In the genomic region with DNA sequence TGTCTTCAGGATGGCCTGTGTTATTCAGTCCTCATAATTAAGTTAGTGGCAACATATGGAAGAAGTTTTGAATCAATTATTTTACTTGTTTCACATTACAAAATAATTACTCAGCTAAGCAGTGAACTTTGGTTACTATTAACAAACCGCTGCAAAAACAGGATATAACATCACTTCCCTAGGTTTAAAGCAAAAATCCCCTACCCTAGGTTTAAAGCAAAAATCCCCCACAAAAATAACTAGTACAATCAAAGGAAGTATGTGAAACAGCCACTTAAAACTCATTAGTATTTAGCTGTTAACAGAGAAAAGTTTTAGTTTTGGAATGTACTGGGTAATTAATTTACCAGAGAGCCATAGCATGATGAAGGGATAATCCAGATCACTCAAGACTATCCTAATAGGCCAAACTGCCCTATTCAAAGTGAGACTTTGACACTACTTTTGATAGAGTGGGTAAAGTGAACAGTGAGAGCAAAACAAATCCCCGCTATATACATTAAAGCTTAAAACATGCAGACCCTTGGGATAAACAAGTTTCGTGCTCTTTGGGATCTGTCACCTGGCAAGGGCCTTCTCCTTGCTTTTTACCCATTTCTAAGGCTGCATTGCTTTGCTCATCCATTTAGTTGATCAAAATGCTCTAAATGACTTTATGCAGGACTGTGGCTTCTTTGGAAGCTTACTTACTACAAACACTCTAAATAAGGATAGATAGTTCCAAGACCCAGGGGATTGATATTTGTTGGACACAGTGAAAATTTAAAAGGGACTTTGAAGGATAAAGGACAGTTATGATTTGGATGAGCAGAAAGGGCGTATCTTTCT, we compare ENCODE assay signal across 1 cellular context.
TF ChIP-seq lines count a peak whose summit lies in the region.

No MANE protein-coding gene starts in this region.

TF ChIP-seq in WTC11, 78 proteins besides CTCF, POLR2A, EP300 and RAD21 (continued from another document):
- no peak for TF ChIP-seq ZMAT4 (CRISPR knock-in tag; IDR thresholded peaks at IDR 0.05)
- no peak for TF ChIP-seq ZNF317 (CRISPR knock-in tag; IDR thresholded peaks at IDR 0.05; ENCODE audit: borderline replicate concordance, low read depth)
- TF ChIP-seq TEAD4 (CRISPR knock-in tag; IDR thresholded peaks at IDR 0.05): no peak
- no peak for TF ChIP-seq HMGA2 (CRISPR knock-in tag; IDR thresholded peaks at IDR 0.05)
- TF ChIP-seq MXD4 (CRISPR knock-in tag; IDR thresholded peaks at IDR 0.05; ENCODE audit: borderline replicate concordance): no peak
- no peak for TF ChIP-seq TEAD1 (CRISPR knock-in tag; IDR thresholded peaks at IDR 0.05)
- no peak for TF ChIP-seq E2F5 (CRISPR knock-in tag; IDR thresholded peaks at IDR 0.05)
- no peak for TF ChIP-seq JAZF1 (CRISPR knock-in tag; IDR thresholded peaks at IDR 0.05)
- TF ChIP-seq, protein P1, sequence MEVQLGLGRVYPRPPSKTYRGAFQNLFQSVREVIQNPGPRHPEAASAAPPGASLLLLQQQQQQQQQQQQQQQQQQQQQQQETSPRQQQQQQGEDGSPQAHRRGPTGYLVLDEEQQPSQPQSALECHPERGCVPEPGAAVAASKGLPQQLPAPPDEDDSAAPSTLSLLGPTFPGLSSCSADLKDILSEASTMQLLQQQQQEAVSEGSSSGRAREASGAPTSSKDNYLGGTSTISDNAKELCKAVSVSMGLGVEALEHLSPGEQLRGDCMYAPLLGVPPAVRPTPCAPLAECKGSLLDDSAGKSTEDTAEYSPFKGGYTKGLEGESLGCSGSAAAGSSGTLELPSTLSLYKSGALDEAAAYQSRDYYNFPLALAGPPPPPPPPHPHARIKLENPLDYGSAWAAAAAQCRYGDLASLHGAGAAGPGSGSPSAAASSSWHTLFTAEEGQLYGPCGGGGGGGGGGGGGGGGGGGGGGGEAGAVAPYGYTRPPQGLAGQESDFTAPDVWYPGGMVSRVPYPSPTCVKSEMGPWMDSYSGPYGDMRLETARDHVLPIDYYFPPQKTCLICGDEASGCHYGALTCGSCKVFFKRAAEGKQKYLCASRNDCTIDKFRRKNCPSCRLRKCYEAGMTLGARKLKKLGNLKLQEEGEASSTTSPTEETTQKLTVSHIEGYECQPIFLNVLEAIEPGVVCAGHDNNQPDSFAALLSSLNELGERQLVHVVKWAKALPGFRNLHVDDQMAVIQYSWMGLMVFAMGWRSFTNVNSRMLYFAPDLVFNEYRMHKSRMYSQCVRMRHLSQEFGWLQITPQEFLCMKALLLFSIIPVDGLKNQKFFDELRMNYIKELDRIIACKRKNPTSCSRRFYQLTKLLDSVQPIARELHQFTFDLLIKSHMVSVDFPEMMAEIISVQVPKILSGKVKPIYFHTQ (CRISPR knock-in tag; IDR thresholded peaks at IDR 0.05): no peak
- TF ChIP-seq OVOL2 (CRISPR knock-in tag; IDR thresholded peaks at IDR 0.05; ENCODE audit: borderline replicate concordance): no peak
